ENCODE assay signal across 8 cellular contexts in genomic region chr17:30600062-30600829, GRCh38.
DNase-seq lines count a peak whose midpoint lies in the region; ATAC-seq lines count a peak whose summit lies in the region.

No MANE protein-coding gene starts in this region.

- ATAC-seq in GM19438 (IDR thresholded peaks at IDR 0.05; ENCODE audit: low read depth, unreplicated experiment) (peak; percentile 76), HG03565 (IDR thresholded peaks at IDR 0.05; ENCODE audit: unreplicated experiment) (peak; percentile 68)

- peak; percentile 55 for DNase-seq in COR-L47 (lab: John Stamatoyannopoulos, UW)
- peak; percentile 80 for DNase-seq in NOMO-1 treated with DMSO at 0.1 percent for 48 hours (lab: John Stamatoyannopoulos, UW; ENCODE audit: unreplicated experiment)
- peak; percentile 87 for DNase-seq in activated CD8-positive, alpha-beta memory T cell treated with anti-CD3 and anti-CD28 coated beads, Interleukin-2, amount 50 U/mL, for 48 hours
- peak; percentile 75 for DNase-seq in epidermal melanocyte (ENCODE audit: insufficient read length, low spot score)
- peak; percentile 76 for DNase-seq in midbrain (lab: John Stamatoyannopoulos, UW)
- DNase-seq in stimulated activated CD8-positive, alpha-beta memory T cell treated with anti-CD3 and anti-CD28 coated beads, Interleukin-2, amount 100 ng/mL, for 1 hour (ENCODE audit: low read depth in 2 of 2), result peak; percentile 21 to 42

Comparison
In these comparisons a context has a peak if more than half of its experiments do, and no peak if none do; other contexts are left out.
1. Peak in every context shown above with its lines: DNase-seq and ATAC-seq.
2. DNase-seq: peak in every context shown above with its lines; median percentile 87 in activated CD8-positive, alpha-beta memory T cell treated with anti-CD3 and anti-CD28 coated beads, Interleukin-2, amount 50 U/mL, for 48 hours; 80 in NOMO-1 treated with DMSO at 0.1 percent for 48 hours; 76 in midbrain; 75 in epidermal melanocyte; 55 in COR-L47; 32 in stimulated activated CD8-positive, alpha-beta memory T cell treated with anti-CD3 and anti-CD28 coated beads, Interleukin-2, amount 100 ng/mL, for 1 hour.